ENCODE assay signal across 8 cellular contexts in the genomic region with DNA sequence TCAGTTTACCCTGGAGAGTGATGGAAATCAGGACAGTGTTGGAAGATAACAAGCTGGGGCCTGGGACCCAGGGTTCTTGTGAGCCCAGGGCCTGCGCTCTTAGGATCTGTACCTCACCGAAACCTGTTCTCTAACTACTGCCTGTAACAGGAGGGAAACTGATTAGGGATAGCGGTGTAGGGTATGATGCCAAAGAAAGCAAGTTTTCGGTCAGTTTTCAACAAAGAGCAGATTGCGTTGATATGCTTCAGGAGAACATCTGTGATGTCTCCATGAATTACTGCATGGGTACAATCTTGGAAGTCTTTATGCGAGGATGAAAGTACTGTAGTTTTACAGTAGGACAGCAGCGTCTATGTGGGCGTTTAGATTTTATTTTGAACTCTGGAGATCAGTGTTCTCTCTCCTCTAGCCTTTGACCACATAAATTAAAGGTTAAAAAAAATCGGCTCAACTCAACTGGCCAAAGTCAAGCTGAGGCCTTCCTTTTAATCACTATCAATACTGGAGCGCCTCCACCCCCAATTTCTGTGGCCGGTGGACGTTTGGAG. TPM values are rescaled to one million over a fixed set of nuclear protein-coding genes. Genes with fewer than 3 reads are reported as not detected.
A peak's percentile ranks its signal among the peaks of the same experiment; 100 is the strongest.
DNase-seq lines count a peak whose midpoint lies in the region; ATAC-seq and TF ChIP-seq lines count a peak whose summit lies in the region.

No MANE protein-coding gene starts in this region.

- H3K9ac ChIP-seq in BLaER1 = peak overlapping the region; percentile 92
- no peak overlapping the region for H3K9ac ChIP-seq in neural progenitor cell

- H3K4me1 ChIP-seq in BLaER1 (peaks cover 59% of the 10 kb centered on the region), Panc1 (ENCODE audit: control insufficient read depth, insufficient read depth, low read length) (peaks cover 28% of the 10 kb centered on the region), esophagus (ENCODE audit: control insufficient read depth in 2 of 2, insufficient read depth in 2 of 2, low read length in 1 of 2) (peaks cover 0 to 4% of the 10 kb centered on the region in 2 donors), neural progenitor cell (peaks cover 14% of the 10 kb centered on the region)

- H4K20me1 ChIP-seq in BLaER1 (peaks cover 77% of the 10 kb centered on the region), neural progenitor cell (ENCODE audit: low read depth) (peaks cover 75% of the 10 kb centered on the region)

- no peaks in the 10 kb centered on the region for H3K36me3 Mint-ChIP-seq in neural progenitor cell

- TF ChIP-seq CTCF in Panc1 (IDR thresholded peaks at IDR 0.05) (no peak), neural progenitor cell (IDR thresholded peaks at IDR 0.05) (no peak)

- H3K4me2 ChIP-seq in BLaER1 (peak overlapping the region; percentile 80), neural progenitor cell (peak overlapping the region; percentile 91)

- peak overlapping the region; percentile 85 for H3K4me3 Mint-ChIP-seq in neural progenitor cell

- CTCF ChIA-PET in Panc1 (lab: Charles Lee) = no interaction called here

- 0 out of 2 replicates have a peak, but pooled peaks cover 4% of the 10 kb centered on the region for H3K36me3 ChIP-seq in BLaER1
- H3K36me3 ChIP-seq in Panc1 (ENCODE audit: control insufficient read depth, insufficient read depth, low read length) = no peaks in the 10 kb centered on the region; the same call in 1 of the 2 replicates
- H3K36me3 ChIP-seq in esophagus (ENCODE audit: control insufficient read depth in 2 of 2, insufficient read depth in 2 of 2, low read length in 1 of 2) = no peaks in the 10 kb centered on the region
- H3K36me3 ChIP-seq in neural progenitor cell = no peaks in the 10 kb centered on the region

- peaks cover 30% of the 10 kb centered on the region for H3K4me1 Mint-ChIP-seq in neural progenitor cell

- no peaks in the 10 kb centered on the region for H3K9me3 ChIP-seq in BLaER1
- no peaks in the 10 kb centered on the region for H3K9me3 ChIP-seq in Panc1 (ENCODE audit: control insufficient read depth, insufficient read depth, low read depth, low read length)
- no peaks in the 10 kb centered on the region for H3K9me3 ChIP-seq in esophagus (ENCODE audit: control insufficient read depth in 2 of 2, insufficient read depth in 1 of 2, low read depth in 1 of 2, low read length in 1 of 2)
- no peaks in the 10 kb centered on the region for H3K9me3 ChIP-seq in neural progenitor cell (ENCODE audit: low read depth)

- ATAC-seq in Panc1 (no peak), GM21619 (IDR thresholded peaks at IDR 0.05; ENCODE audit: unreplicated experiment) (no peak), GM19455 (IDR thresholded peaks at IDR 0.05; ENCODE audit: unreplicated experiment) (no peak)

- peaks cover 22% of the 10 kb centered on the region for H3K27me3 Mint-ChIP-seq in neural progenitor cell (ENCODE audit: insufficient read depth, low read depth)

- H3K27me3 ChIP-seq in BLaER1 (peaks cover 11% of the 10 kb centered on the region), Panc1 (ENCODE audit: control insufficient read depth, insufficient read depth, low read length) (no peaks in the 10 kb centered on the region), esophagus (ENCODE audit: control insufficient read depth in 1 of 2, insufficient read depth in 2 of 2, low read length in 2 of 2) (no peaks in the 10 kb centered on the region), neural progenitor cell (peaks cover 31% of the 10 kb centered on the region)

- peak overlapping the region; percentile 92 for H3K4me3 ChIP-seq in BLaER1
- H3K4me3 ChIP-seq in Panc1 (ENCODE audit: low read depth in 2 of 2, low read length in 2 of 2) = peak overlapping the region; percentile 77 to 82
- peak overlapping the region; percentile 45 to 86 for H3K4me3 ChIP-seq in esophagus (ENCODE audit: low read depth in 1 of 2, low read length in 2 of 2)
- peak overlapping the region; percentile 92 for H3K4me3 ChIP-seq in neural progenitor cell

- POLR2A ChIA-PET in Panc1 (lab: Charles Lee) = no interaction called here

- H3K27ac Mint-ChIP-seq in neural progenitor cell = no peak overlapping the region

- H3K27ac ChIP-seq in BLaER1 (peak overlapping the region; percentile 90), Panc1 (ENCODE audit: low read length) (peak overlapping the region; percentile 91), esophagus (ENCODE audit: low read depth in 2 of 2, low read length in 1 of 2) (peak overlapping the region in 1 of 2 donors; percentile 36), neural progenitor cell (no peak overlapping the region)

- BruUV-seq in Panc1 (replicated peaks; lab: Mats Ljungman, UMichigan) = no TSS peak

- H3K79me2 ChIP-seq in neural progenitor cell (ENCODE audit: low read depth) = peaks cover 77% of the 10 kb centered on the region

- no peak overlapping the region for H2AFZ ChIP-seq in neural progenitor cell (replicated peaks)

- H3K9me3 Mint-ChIP-seq in neural progenitor cell = no peaks in the 10 kb centered on the region

- peaks cover 15% of the 10 kb centered on the region for H3F3A ChIP-seq in neural progenitor cell (ENCODE audit: low read depth)

- in situ Hi-C loops in Panc1 (cut with HindIII; ENCODE audit: low pct_unique_long_range_greater_than_20kb, low sequenced_read_pairs) = no loop called here

- intact Hi-C loops in Panc1 (cut with micrococcal nuclease; ENCODE audit: unreplicated experiment) = no loop called here

- WGBS in esophagus, 2 donors = 53 to 55% methylated on average over 12 of the region's 12 CpGs

- DNase-seq in Panc1 (ENCODE audit: low read depth, low spot score) = no peak
- DNase-seq in neural progenitor cell (ENCODE audit: low spot score) = no peak
- no peak for DNase-seq in stimulated activated CD4-positive, alpha-beta T cell treated with anti-CD3 and anti-CD28 coated beads, Interleukin-4, amount 100 ng/mL, for 1 hour
- DNase-seq in T1000 (lab: John Stamatoyannopoulos, UW) = no peak

RNA-seq across cellular contexts. Expression of a gene that starts 3.1 kb away (rescaled TPM):
- total RNA-seq in Panc1 (2021; ENCODE audit: unreplicated experiment) (13.3 TPM), neural progenitor cell (ENCODE audit: low replicate concordance) (17.0 and 22.3 TPM in 2 replicates)
- 6.9 TPM for polyA plus RNA-seq in Panc1 (2012; ENCODE audit: insufficient read length)
- polyA plus RNA-seq in esophagus = 10 to 100 TPM in 1 of 2 donors, 1 to 10 TPM in 1; 5.0 to 12.7 TPM

RNA-seq across cellular contexts. Expression of a gene that starts 58.8 kb away (rescaled TPM):
- total RNA-seq in Panc1 (2021; ENCODE audit: unreplicated experiment) (7.7 TPM), neural progenitor cell (ENCODE audit: low replicate concordance) (17.3 and 22.8 TPM in 2 replicates)
- 6.0 TPM for polyA plus RNA-seq in Panc1 (2012; ENCODE audit: insufficient read length)
- 10 to 100 TPM in 1 of 2 donors, 1 to 10 TPM in 1; 7.2 to 11.5 TPM for polyA plus RNA-seq in esophagus
